ENCODE assay signal across 9 cellular contexts in genomic region chr15:98801234-98801561, GRCh38.
A peak's percentile ranks its signal among the peaks of the same experiment; 100 is the strongest.
DNase-seq lines count a peak whose midpoint lies in the region; ATAC-seq, FAIRE-seq and TF ChIP-seq lines count a peak whose summit lies in the region.
"Had no signal": no experiment of that assay in that cellular context is flagged by ENCODE, and none has a peak within 500 bp of the region (broad histone marks: within the 10 kb centered on the region; RNA-seq: fewer than 3 reads in every experiment).

No MANE protein-coding gene starts in this region.

- 0 out of 3 replicates have a peak, but pooled peaks of 1 of the 2 experiments have one; percentile 43 for TF ChIP-seq EP300 in H1 (IDR thresholded peaks at IDR 0.05; ENCODE audit: borderline replicate concordance in 1 of 2, low read depth in 2 of 2, low read length in 2 of 2)

- H3K4me3 ChIP-seq in H1 (ENCODE audit: extremely low read depth in 1 of 4, insufficient read depth in 2 of 4, low read depth in 3 of 4, low read length in 4 of 4) (peak overlapping the region in 3 of 4 experiments; percentile 22 to 53 (median 26); a peak in 4 of 8 replicates), osteoblast (ENCODE audit: insufficient read depth, low read length) (no peak overlapping the region)

- peak overlapping the region; percentile 58; the same call in 1 of the 2 replicates for H2AK5ac ChIP-seq in H1 (ENCODE audit: low read depth, low read length)

- H3K56ac ChIP-seq in H1 (replicated peaks; ENCODE audit: insufficient read length, low read depth, low read length) = no peak overlapping the region

- no peak for ATAC-seq in GM21723 (IDR thresholded peaks at IDR 0.05; ENCODE audit: unreplicated experiment)

- H3K9me3 ChIP-seq in H1 (ENCODE audit: insufficient read depth in 2 of 2, low read depth in 1 of 2, low read length in 1 of 2) = no peaks in the 10 kb centered on the region
- no peaks in the 10 kb centered on the region for H3K9me3 ChIP-seq in osteoblast (ENCODE audit: low read depth, low read length)

- no peaks in the 10 kb centered on the region for H3K23me2 ChIP-seq in H1 (ENCODE audit: low read depth, low read length)

- peak overlapping the region; percentile 82 for H3K27ac ChIP-seq in H1 (ENCODE audit: low read depth, low read length)
- no peak overlapping the region for H3K27ac ChIP-seq in osteoblast (ENCODE audit: low read depth, low read length)

- no peak overlapping the region for H2BK20ac ChIP-seq in H1 (ENCODE audit: low read length)

- H2BK120ac ChIP-seq in H1 (replicated peaks; ENCODE audit: low read depth, low read length) = peak overlapping the region; percentile 62

- 12% methylated on average over 6 of the region's 6 CpGs; no CpG with 5 or more reads in 1 of the 2 experiments for WGBS in H1 (ENCODE audit: extremely low coverage in 1 of 2, insufficient coverage in 1 of 2, insufficient read length in 1 of 2, insufficient replicate concordance in 2 of 2, low coverage in 1 of 2, low lambda C conversion rate in 2 of 2, missing lambda C conversion rate in 1 of 2), 2 experiments

- H4K8ac ChIP-seq in H1 (ENCODE audit: extremely low read depth, insufficient read depth, low read length) = 0 out of 2 replicates have a peak overlapping the region, but pooled peaks have one; percentile 66

- H4K5ac ChIP-seq in H1 (ENCODE audit: insufficient read length, low read depth, low read length) = peak overlapping the region; percentile 34

- peak overlapping the region in 2 of 4 experiments; percentile 25 to 46; a peak in 3 of 7 replicates for H3K9ac ChIP-seq in H1 (replicated peaks in 1 of 4; ENCODE audit: extremely low read depth in 1 of 4, low read depth in 3 of 4, low read length in 3 of 4)

- peaks cover 10 to 85% of the 10 kb centered on the region in 2 experiments; a peak in 3 of 4 replicates for H3K79me2 ChIP-seq in H1 (ENCODE audit: control insufficient read depth in 1 of 2, insufficient read depth in 2 of 2, low read length in 2 of 2)
- H3K79me2 ChIP-seq in osteoblast (ENCODE audit: insufficient read depth, low read length) = peaks cover 76% of the 10 kb centered on the region

- no peak for TF ChIP-seq POLR2A in H1 (IDR thresholded peaks at IDR 0.05; ENCODE audit: control extremely low read depth in 1 of 2, low read depth in 2 of 2, low read length in 2 of 2)

- TF ChIP-seq RAD21 in H1 (IDR thresholded peaks at IDR 0.05 in 1 of 2, conservative IDR thresholded peaks at IDR 0.05 in 1 of 2; ENCODE audit: low read depth in 2 of 2, low read length in 2 of 2) = peak in 1 of 2 experiments; percentile 12; a peak in 1 of 4 replicates

- peak; percentile 14 for DNase-seq in DMS153 treated with DMSO at 0.1 percent for 48 hours (lab: John Stamatoyannopoulos, UW; ENCODE audit: unreplicated experiment)
- DNase-seq in NCI-H345 treated with DMSO at 0.1 percent for 48 hours (lab: John Stamatoyannopoulos, UW; ENCODE audit: unreplicated experiment) = peak; percentile 49
- DNase-seq in H1 (ENCODE audit: low read depth in 1 of 2, low spot score in 2 of 2) = no peak
- DNase-seq in osteoblast (ENCODE audit: insufficient read length, low spot score, missing footprints) = no peak
- DNase-seq in NCI-H446 (lab: John Stamatoyannopoulos, UW) = no peak
- DNase-seq in NOMO-1 treated with DMSO at 0.1 percent for 48 hours (lab: John Stamatoyannopoulos, UW; ENCODE audit: unreplicated experiment) = no peak
- no peak for DNase-seq in kidney tubule cell (ENCODE audit: low spot score)
- DNase-seq: stimulated activated naive CD4-positive, alpha-beta T cell treated with Interleukin-2 at 50 U/mL for 16 hours had no signal

- H3K4me2 ChIP-seq in H1 (ENCODE audit: insufficient read depth in 1 of 2, low read depth in 2 of 2, low read length in 2 of 2) = peak overlapping the region; percentile 70 to 96
- peak overlapping the region; percentile 79 for H3K4me2 ChIP-seq in osteoblast (ENCODE audit: insufficient read depth, low read length)

- FAIRE-seq in H1 (lab: Jason Lieb, UNC) = no peak

- H2AFZ ChIP-seq in H1 (ENCODE audit: low read length) = no peak overlapping the region
- H2AFZ ChIP-seq in osteoblast (ENCODE audit: low read length) = no peak overlapping the region

- peak overlapping the region; percentile 58 for H4K91ac ChIP-seq in H1 (replicated peaks; ENCODE audit: insufficient read length, low read length)

- peak overlapping the region; percentile 86 for H3K18ac ChIP-seq in H1 (ENCODE audit: extremely low read depth, low read length)

- peaks cover 19 to 44% (median 40%) of the 10 kb centered on the region in 4 experiments for H3K4me1 ChIP-seq in H1 (replicated peaks in 1 of 4; ENCODE audit: control insufficient read depth in 3 of 4, insufficient read depth in 4 of 4, low read length in 3 of 4)
- H3K4me1 ChIP-seq in osteoblast (ENCODE audit: insufficient read depth, low read length) = peaks cover 31% of the 10 kb centered on the region

- POLR2A ChIA-PET in H1 (lab: Charles Lee; ENCODE audit: partially characterized antibody) = interaction anchor here (0.7 to 1.7 kb wide), 6 partner anchors 9 to 278 kb away, joined by 3 to 7 read pairs (median 4); no protein-coding TSS in a partner anchor

- H3K36me3 ChIP-seq in H1 (ENCODE audit: control insufficient read depth in 2 of 4, insufficient read depth in 4 of 4, low read length in 3 of 4) (no peaks in the 10 kb centered on the region), osteoblast (ENCODE audit: insufficient read depth, low read length) (no peaks in the 10 kb centered on the region)

- peak overlapping the region; percentile 96 for H2BK12ac ChIP-seq in H1 (ENCODE audit: low read depth, low read length)

- H2BK5ac ChIP-seq in H1 (ENCODE audit: low read depth, low read length) = peak overlapping the region; percentile 79; the same call in 1 of the 2 replicates

- H3K27me3 ChIP-seq in H1 (replicated peaks in 1 of 4; ENCODE audit: control insufficient read depth in 3 of 4, extremely low read depth in 1 of 4, insufficient read depth in 3 of 4, low read length in 3 of 4) (no peaks in the 10 kb centered on the region), osteoblast (ENCODE audit: insufficient read depth, low read length) (no peaks in the 10 kb centered on the region)

- CTCF ChIA-PET in H1 (lab: Charles Lee; ENCODE audit: partially characterized antibody) = interaction anchor here (0.7 to 3.9 kb wide), 10 partner anchors 8 to 121 kb away, joined by 3 to 24 read pairs (median 4); no protein-coding TSS in a partner anchor

- no peak overlapping the region for H3K14ac ChIP-seq in H1 (ENCODE audit: insufficient read length)

- H3K4ac ChIP-seq in H1 (replicated peaks; ENCODE audit: insufficient read length, low read depth, low read length) = no peak overlapping the region

- no peak overlapping the region for H3K23ac ChIP-seq in H1 (ENCODE audit: insufficient read length)

- H2BK15ac ChIP-seq in H1 (ENCODE audit: low read length) = 0 out of 2 replicates have a peak overlapping the region, but pooled peaks have one; percentile 36

- TF ChIP-seq CTCF in H1 (IDR thresholded peaks at IDR 0.05; ENCODE audit: control extremely low read depth in 1 of 3, insufficient read depth in 1 of 3, low read depth in 1 of 3, low read length in 3 of 3) (no peak), osteoblast (IDR thresholded peaks at IDR 0.05; ENCODE audit: extremely low read depth, low read depth, low read length) (no peak)

- peaks cover 26 to 30% of the 10 kb centered on the region in 2 experiments for H4K20me1 ChIP-seq in H1 (replicated peaks in 1 of 2; ENCODE audit: control insufficient read depth in 1 of 2, insufficient read depth in 2 of 2, low read length in 2 of 2)
- H4K20me1 ChIP-seq in osteoblast (ENCODE audit: insufficient read depth, low read length) = peaks cover 72% of the 10 kb centered on the region

- peaks cover 27% of the 10 kb centered on the region for H3K79me1 ChIP-seq in H1 (ENCODE audit: low read depth, low read length)

TF ChIP-seq in H1, 55 proteins besides CTCF, POLR2A, EP300 and RAD21:
- TF ChIP-seq ASH2L (IDR thresholded peaks at IDR 0.05; ENCODE audit: low read length) (peak; percentile 53), CREB1 (IDR thresholded peaks at IDR 0.05) (0 out of 2 replicates have a peak, but pooled peaks have one; percentile 6), RFX5 (IDR thresholded peaks at IDR 0.05; ENCODE audit: borderline replicate concordance, low read depth, low read length) (no peak), MAFK (IDR thresholded peaks at IDR 0.05; ENCODE audit: low read depth, low read length) (peak; percentile 1; the same call in 1 of the 2 replicates), CTBP2 (IDR thresholded peaks at IDR 0.05; ENCODE audit: borderline replicate concordance, insufficient read depth, insufficient read length, low read length) (peak; percentile 31), YY1 (IDR thresholded peaks at IDR 0.05; ENCODE audit: low read depth, low read length) (peak; percentile 44; the same call in 1 of the 2 replicates), SP4 (IDR thresholded peaks at IDR 0.05; ENCODE audit: low read length) (no peak)

Comparison
In these comparisons a context has a peak if more than half of its experiments do, and no peak if none do; other contexts are left out.
1. DNase-seq: peak in DMS153 treated with DMSO at 0.1 percent for 48 hours (single experiment) and NCI-H345 treated with DMSO at 0.1 percent for 48 hours (single experiment); none in H1 (0 of 2), osteoblast (single experiment), NCI-H446 (0 of 2), NOMO-1 treated with DMSO at 0.1 percent for 48 hours (single experiment) and kidney tubule cell (single experiment).